In the genomic region with DNA sequence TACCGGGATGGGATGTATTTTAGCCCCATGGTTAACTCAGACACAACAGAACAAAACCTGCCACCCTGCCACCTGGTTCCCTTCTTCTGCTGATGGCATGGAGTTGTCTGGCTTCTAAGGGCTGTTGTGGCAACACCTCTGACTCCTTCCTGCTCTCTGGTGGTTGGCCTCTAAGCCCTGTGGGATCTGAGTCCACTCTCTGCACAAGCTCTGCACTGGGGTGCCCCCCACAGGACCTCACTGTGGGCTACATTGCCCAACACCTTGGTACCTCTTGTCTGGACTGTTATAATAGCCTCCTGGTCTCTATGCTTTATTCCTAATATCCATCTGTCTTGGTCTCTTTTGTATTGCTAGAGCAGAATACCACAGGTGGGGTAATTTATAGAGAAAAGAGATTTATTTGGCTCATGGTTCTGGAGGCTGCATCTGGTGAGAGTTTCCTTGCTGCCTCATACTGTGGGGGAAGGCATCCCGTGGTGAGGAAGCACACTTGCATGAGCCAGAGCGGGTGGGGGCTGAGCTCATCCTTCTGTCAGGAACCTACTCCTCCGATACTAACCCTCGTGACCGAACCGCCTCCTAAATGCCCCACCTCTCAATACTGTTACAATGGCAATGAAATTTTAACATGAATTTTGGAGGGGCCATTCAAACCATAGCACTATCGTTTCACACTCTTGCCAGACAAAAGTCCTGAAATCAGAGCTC, we compare ENCODE assay signal across 14 cellular contexts.
"Had no signal": no experiment of that assay in that cellular context is flagged by ENCODE, and none has a peak within 500 bp of the region (broad histone marks: within the 10 kb centered on the region; RNA-seq: fewer than 3 reads in every experiment).

No MANE protein-coding gene starts in this region.

- H3K9me3 Mint-ChIP-seq: activated T-cell treated with anti-CD3 and anti-CD28 coated beads, Interleukin-2, amount 50 U/mL, for 4 hours had no signal

- H3K36me3 Mint-ChIP-seq: activated CD8-positive, alpha-beta memory T cell treated with anti-CD3 and anti-CD28 coated beads, Interleukin-2, amount 10 ng/mL, durations not matched to agents 7 days and 5 days; activated naive CD8-positive, alpha-beta T cell; natural killer cell treated with Interleukin-12 subunit alpha and Interleukin-12 subunit beta and Interleukin-15 and Interleukin-18, amount 100 ng/mL, for 72 hours had no signal

- ATAC-seq: activated CD8-positive, alpha-beta memory T cell treated with anti-CD3 and anti-CD28 coated beads, Interleukin-2, amount 10 ng/mL, durations not matched to agents 7 days and 5 days; activated T-cell treated with anti-CD3 and anti-CD28 coated beads, Interleukin-2, amount 50 U/mL, for 4 hours; natural killer cell treated with Interleukin-12 subunit alpha and Interleukin-12 subunit beta and Interleukin-15 and Interleukin-18, amount 100 ng/mL, for 72 hours; stimulated activated naive CD8-positive, alpha-beta T cell treated with anti-CD3 and anti-CD28 coated beads, Interleukin-15, Interleukin-2, amounts not matched to agents 100 U/mL and 50 U/mL, for 24 hours had no signal

- H3K4me3 ChIP-seq: breast epithelium, thoracic aorta had no signal

- H3K27ac Mint-ChIP-seq: activated CD8-positive, alpha-beta memory T cell treated with anti-CD3 and anti-CD28 coated beads, Interleukin-2, amount 10 ng/mL, durations not matched to agents 7 days and 5 days; activated naive CD8-positive, alpha-beta T cell; natural killer cell treated with Interleukin-12 subunit alpha and Interleukin-12 subunit beta and Interleukin-15 and Interleukin-18, amount 100 ng/mL, for 72 hours had no signal

- H3K4me1 ChIP-seq: breast epithelium had no signal

- H3K27me3 Mint-ChIP-seq: activated CD8-positive, alpha-beta memory T cell treated with anti-CD3 and anti-CD28 coated beads, Interleukin-2, amount 10 ng/mL, durations not matched to agents 7 days and 5 days; natural killer cell treated with Interleukin-12 subunit alpha and Interleukin-12 subunit beta and Interleukin-15 and Interleukin-18, amount 100 ng/mL, for 72 hours had no signal

- H3K36me3 ChIP-seq: breast epithelium, thoracic aorta had no signal

- H3K27ac ChIP-seq: thoracic aorta had no signal

- H3K4me3 Mint-ChIP-seq: activated CD8-positive, alpha-beta memory T cell treated with anti-CD3 and anti-CD28 coated beads, Interleukin-2, amount 10 ng/mL, durations not matched to agents 7 days and 5 days; activated naive CD8-positive, alpha-beta T cell; activated T-cell treated with anti-CD3 and anti-CD28 coated beads, Interleukin-2, amount 50 U/mL, for 4 hours; natural killer cell treated with Interleukin-12 subunit alpha and Interleukin-12 subunit beta and Interleukin-15 and Interleukin-18, amount 100 ng/mL, for 72 hours had no signal

- H3K27me3 ChIP-seq: breast epithelium had no signal

- H3K4me1 Mint-ChIP-seq: activated CD8-positive, alpha-beta memory T cell treated with anti-CD3 and anti-CD28 coated beads, Interleukin-2, amount 10 ng/mL, durations not matched to agents 7 days and 5 days had no signal

- H3K9me3 ChIP-seq: breast epithelium, thoracic aorta had no signal

- DNase-seq: activated CD4-positive, alpha-beta T cell treated with anti-CD3 and anti-CD28 coated beads for 1 hour; activated CD4-positive, alpha-beta T cell treated with anti-CD3 and anti-CD28 coated beads, Interleukin-2, amount 50 U/mL, for 48 hours; activated CD8-positive, alpha-beta memory T cell treated with anti-CD3 and anti-CD28 coated beads, Interleukin-2, amount 10 ng/mL, durations not matched to agents 7 days and 5 days; activated gamma-delta T cell; activated T-cell treated with anti-CD3 and anti-CD28 coated beads, Interleukin-2, amount 50 U/mL, for 4 hours; dermis blood vessel endothelial cell; stimulated activated CD4-positive, alpha-beta T cell treated with anti-CD3 and anti-CD28 coated beads, Interleukin-4, amount 100 ng/mL, for 1 hour; stimulated activated CD8-positive, alpha-beta memory T cell treated with anti-CD3 and anti-CD28 coated beads, Interleukin-4, amount 100 ng/mL, for 48 hours; stimulated activated naive CD8-positive, alpha-beta T cell treated with anti-CD3 and anti-CD28 coated beads, Interleukin-15, Interleukin-2, amounts not matched to agents 100 U/mL and 50 U/mL, for 24 hours; T-helper 9 cell had no signal
